In genomic region chr20:7180261-7181045, GRCh38 we compare ENCODE assay signal across 28 cellular contexts.
A peak's percentile ranks its signal among the peaks of the same experiment; 100 is the strongest.
DNase-seq lines count a peak whose midpoint lies in the region; ATAC-seq, FAIRE-seq and TF ChIP-seq lines count a peak whose summit lies in the region.
"Had no signal": no experiment of that assay in that cellular context is flagged by ENCODE, and none has a peak within 500 bp of the region (broad histone marks: within the 10 kb centered on the region; RNA-seq: fewer than 3 reads in every experiment).

No MANE protein-coding gene starts in this region.

- H3K9me3 Mint-ChIP-seq in T-helper 2 cell treated with Interferon-gamma antibody and Interleukin-4, amounts not matched to agents 5 μg/mL and 100 μg/mL, for 36 hours = peaks cover 35% of the 10 kb centered on the region

- H4K20me1 ChIP-seq in endothelial cell of umbilical vein (replicated peaks; ENCODE audit: control insufficient read depth, extremely low read depth, insufficient read depth, low read length) = no peaks in the 10 kb centered on the region

- intact Hi-C loops in endothelial cell of umbilical vein (cut with micrococcal nuclease) = no loop called here
- intact Hi-C loops in psoas muscle (cut with DNase I) = no loop called here
- intact Hi-C loops in ascending aorta (cut with DNase I) = no loop called here

- H3K4me2 ChIP-seq in endothelial cell of umbilical vein (ENCODE audit: insufficient read depth, low read length) = no peak overlapping the region

- CTCF ChIA-PET in endothelial cell of umbilical vein (lab: Charles Lee) = interaction anchor here (0.7 to 0.9 kb wide), 2 partner anchors 12 to 106 kb away, joined by 3 read pairs; no protein-coding TSS in a partner anchor

- dilution Hi-C loops in endothelial cell of umbilical vein (cut with MboI; ENCODE audit: extremely low pct_ligation_motif_present, low sequenced_read_pairs) = no loop called here

- no peaks in the 10 kb centered on the region for H3K36me3 Mint-ChIP-seq in T-helper 2 cell treated with Interferon-gamma antibody and Interleukin-4, amounts not matched to agents 5 μg/mL and 100 μg/mL, for 36 hours (ENCODE audit: low read depth)
- H3K36me3 Mint-ChIP-seq: activated CD4-positive, alpha-beta memory T cell treated with anti-CD3 and anti-CD28 coated beads for 36 hours; CD8-positive, alpha-beta memory T cell; mesothelial cell of epicardium; natural killer cell; type B pancreatic cell had no signal

- BruUV-seq in endothelial cell of umbilical vein (replicated peaks; lab: Mats Ljungman, UMichigan) = no TSS peak

- H3K27ac ChIP-seq in endothelial cell of umbilical vein (ENCODE audit: insufficient read depth, low read depth, low read length) (no peak overlapping the region), foreskin keratinocyte (no peak overlapping the region), psoas muscle (no peak overlapping the region), ascending aorta (no peak overlapping the region)
- H3K27ac ChIP-seq: cardiac muscle cell had no signal

- H3K9me3 ChIP-seq in endothelial cell of umbilical vein (replicated peaks; ENCODE audit: control insufficient read depth, insufficient read depth, low read length) (no peaks in the 10 kb centered on the region), psoas muscle (no peaks in the 10 kb centered on the region), ascending aorta (no peaks in the 10 kb centered on the region)

- POLR2A ChIA-PET in endothelial cell of umbilical vein (lab: Charles Lee) = no interaction called here

- no peak overlapping the region for H3K9ac ChIP-seq in endothelial cell of umbilical vein (replicated peaks; ENCODE audit: extremely low read depth, insufficient read depth, low read length)

- H3K27me3 Mint-ChIP-seq in T-helper 2 cell treated with Interferon-gamma antibody and Interleukin-4, amounts not matched to agents 5 μg/mL and 100 μg/mL, for 36 hours (ENCODE audit: low read depth) = no peaks in the 10 kb centered on the region
- H3K27me3 Mint-ChIP-seq: activated CD4-positive, alpha-beta memory T cell treated with anti-CD3 and anti-CD28 coated beads for 36 hours; CD8-positive, alpha-beta memory T cell had no signal

- H3K4me1 ChIP-seq in endothelial cell of umbilical vein (ENCODE audit: control insufficient read depth, extremely low read depth, insufficient read depth, low read length) (no peaks in the 10 kb centered on the region), foreskin keratinocyte (no peaks in the 10 kb centered on the region), psoas muscle (no peaks in the 10 kb centered on the region), ascending aorta (no peaks in the 10 kb centered on the region)

- peak; percentile 94 for ATAC-seq in foreskin keratinocyte
- no peak for ATAC-seq in psoas muscle
- no peak for ATAC-seq in HG03442 (IDR thresholded peaks at IDR 0.05; ENCODE audit: unreplicated experiment)
- ATAC-seq: left colon, natural killer cell, right cardiac atrium had no signal

- H3K27ac Mint-ChIP-seq in T-helper 2 cell treated with Interferon-gamma antibody and Interleukin-4, amounts not matched to agents 5 μg/mL and 100 μg/mL, for 36 hours = no peak overlapping the region
- H3K27ac Mint-ChIP-seq: activated CD4-positive, alpha-beta memory T cell treated with anti-CD3 and anti-CD28 coated beads for 36 hours; CD8-positive, alpha-beta memory T cell; dendritic cell treated with granulocyte-macrophage colony-stimulating factor and Interleukin-4, amounts not matched to agents 40 ng/mL and 50 ng/mL, for 4 days; HFFc6; mesothelial cell of epicardium; natural killer cell; type B pancreatic cell had no signal

- no peak overlapping the region for H3K4me3 ChIP-seq in endothelial cell of umbilical vein (replicated peaks in 1 of 3; ENCODE audit: insufficient read depth in 1 of 3, low read depth in 1 of 3, low read length in 3 of 3)
- no peak overlapping the region for H3K4me3 ChIP-seq in psoas muscle
- no peak overlapping the region for H3K4me3 ChIP-seq in ascending aorta
- H3K4me3 ChIP-seq: cardiac muscle cell had no signal

- H3K4me3 Mint-ChIP-seq in T-helper 2 cell treated with Interferon-gamma antibody and Interleukin-4, amounts not matched to agents 5 μg/mL and 100 μg/mL, for 36 hours = no peak overlapping the region
- H3K4me3 Mint-ChIP-seq: activated CD4-positive, alpha-beta memory T cell treated with anti-CD3 and anti-CD28 coated beads for 36 hours; CD8-positive, alpha-beta memory T cell; dendritic cell treated with granulocyte-macrophage colony-stimulating factor and Interleukin-4, amounts not matched to agents 40 ng/mL and 50 ng/mL, for 4 days; HFFc6; mesothelial cell of epicardium; natural killer cell; type B pancreatic cell had no signal

- H3K36me3 ChIP-seq in endothelial cell of umbilical vein (ENCODE audit: control insufficient read depth in 2 of 2, extremely low read depth in 1 of 2, insufficient read depth in 2 of 2, low read length in 2 of 2) (no peaks in the 10 kb centered on the region), psoas muscle (ENCODE audit: insufficient read depth in 1 of 2, low read depth in 1 of 2) (no peaks in the 10 kb centered on the region), ascending aorta (no peaks in the 10 kb centered on the region)
- H3K36me3 ChIP-seq: cardiac muscle cell had no signal

- H3K27me3 ChIP-seq in endothelial cell of umbilical vein (ENCODE audit: control insufficient read depth in 2 of 2, insufficient read depth in 2 of 2, low read length in 2 of 2) (no peaks in the 10 kb centered on the region), foreskin keratinocyte (peaks cover 13% of the 10 kb centered on the region), psoas muscle (ENCODE audit: insufficient read depth in 3 of 3, low read length in 2 of 3) (no peaks in the 10 kb centered on the region), ascending aorta (no peaks in the 10 kb centered on the region)
- H3K27me3 ChIP-seq: cardiac muscle cell had no signal

- DNase-seq in DMS53 treated with DMSO at 0.1 percent for 48 hours (lab: John Stamatoyannopoulos, UW; ENCODE audit: unreplicated experiment) (peak; percentile 10), NCI-H748 treated with DMSO at 0.1 percent for 48 hours (lab: John Stamatoyannopoulos, UW) (peak; percentile 49), endothelial cell of umbilical vein (ENCODE audit: low read depth, low spot score) (no peak), foreskin keratinocyte (peak; percentile 46 to 83), psoas muscle (no peak), ascending aorta (ENCODE audit: low spot score in 2 of 2) (no peak)
- no peak for DNase-seq in T-helper 2 cell treated with Interferon-gamma antibody and Interleukin-4, amounts not matched to agents 5 μg/mL and 100 μg/mL, for 36 hours (ENCODE audit: low spot score)
- DNase-seq: activated CD4-positive, alpha-beta memory T cell treated with anti-CD3 and anti-CD28 coated beads for 36 hours; activated CD4-positive, CD25-positive, alpha-beta regulatory T cell; activated effector memory CD4-positive, alpha-beta T cell treated with anti-CD3 and anti-CD28 coated beads, Interleukin-2, amount 50 U/mL, for 16 hours; CD8-positive, alpha-beta memory T cell; DND-41; head of caudate nucleus; HFFc6; left colon; natural killer cell; NCI-H1417; NCI-H524 treated with DMSO at 0.1 percent for 48 hours; right cardiac atrium; stimulated activated CD4-positive, alpha-beta T cell treated with anti-CD3 and anti-CD28 coated beads, Interleukin-15, amount 100 ng/mL, for 24 hours; T-helper 9 cell had no signal

- no peaks in the 10 kb centered on the region for H3K9me1 ChIP-seq in endothelial cell of umbilical vein (replicated peaks; ENCODE audit: control insufficient read depth, extremely low read depth, insufficient read depth, low read length)

- no peaks in the 10 kb centered on the region for H3K79me2 ChIP-seq in endothelial cell of umbilical vein (ENCODE audit: control insufficient read depth, insufficient read depth, low read length)

- no peak for TF ChIP-seq POLR2A in endothelial cell of umbilical vein (IDR thresholded peaks at IDR 0.05; ENCODE audit: low read depth, low read length)

- H2AFZ ChIP-seq in endothelial cell of umbilical vein (ENCODE audit: low read depth, low read length) = no peak overlapping the region

- peak; percentile 52 for FAIRE-seq in endothelial cell of umbilical vein (lab: Jason Lieb, UNC)
- FAIRE-seq: A204.1, GM12891 had no signal

- TF ChIP-seq CTCF in endothelial cell of umbilical vein (IDR thresholded peaks at IDR 0.05; ENCODE audit: extremely low read depth in 1 of 2, insufficient read depth in 1 of 2, low read depth in 1 of 2, low read length in 2 of 2) (no peak), foreskin keratinocyte (conservative IDR thresholded peaks at IDR 0.05) (no peak), psoas muscle (IDR thresholded peaks at IDR 0.05) (no peak), ascending aorta (IDR thresholded peaks at IDR 0.05) (no peak)

- WGBS in psoas muscle, 3 donors = 65 to 78% (median 66%) methylated on average over 4 of the region's 4 CpGs

- no peaks in the 10 kb centered on the region for H3K4me1 Mint-ChIP-seq in T-helper 2 cell treated with Interferon-gamma antibody and Interleukin-4, amounts not matched to agents 5 μg/mL and 100 μg/mL, for 36 hours (ENCODE audit: low read depth)
- H3K4me1 Mint-ChIP-seq: CD8-positive, alpha-beta memory T cell; mesothelial cell of epicardium; natural killer cell had no signal

TF ChIP-seq in endothelial cell of umbilical vein, 7 proteins besides CTCF, POLR2A, EP300 and RAD21:
- TF ChIP-seq GATA2 (IDR thresholded peaks at IDR 0.05; ENCODE audit: insufficient read depth, insufficient read length, low read depth, low read length) (no peak), MYC (IDR thresholded peaks at IDR 0.05; ENCODE audit: low read depth, low read length) (no peak), JUN (IDR thresholded peaks at IDR 0.05; ENCODE audit: borderline replicate concordance, insufficient read depth, insufficient read length, low read depth) (no peak), MAX (IDR thresholded peaks at IDR 0.05; ENCODE audit: insufficient read depth, insufficient read length) (no peak), FOS (IDR thresholded peaks at IDR 0.05; ENCODE audit: borderline replicate concordance, insufficient read depth, low read length) (no peak), EZH2 (IDR thresholded peaks at IDR 0.05; ENCODE audit: borderline replicate concordance, low read depth, low read length, severe bottlenecking) (no peak), POLR2AphosphoS5 (IDR thresholded peaks at IDR 0.05; ENCODE audit: insufficient read depth, low read depth, low read length) (no peak)

Comparison
In these comparisons a context has a peak if more than half of its experiments do, and no peak if none do; other contexts are left out.
1. DNase-seq: peak in DMS53 treated with DMSO at 0.1 percent for 48 hours (single experiment), NCI-H748 treated with DMSO at 0.1 percent for 48 hours (single experiment) and foreskin keratinocyte (2 of 2); none in endothelial cell of umbilical vein (single experiment), psoas muscle (0 of 2), ascending aorta (0 of 2) and T-helper 2 cell treated with Interferon-gamma antibody and Interleukin-4, amounts not matched to agents 5 μg/mL and 100 μg/mL, for 36 hours (single experiment).